In the genomic region with DNA sequence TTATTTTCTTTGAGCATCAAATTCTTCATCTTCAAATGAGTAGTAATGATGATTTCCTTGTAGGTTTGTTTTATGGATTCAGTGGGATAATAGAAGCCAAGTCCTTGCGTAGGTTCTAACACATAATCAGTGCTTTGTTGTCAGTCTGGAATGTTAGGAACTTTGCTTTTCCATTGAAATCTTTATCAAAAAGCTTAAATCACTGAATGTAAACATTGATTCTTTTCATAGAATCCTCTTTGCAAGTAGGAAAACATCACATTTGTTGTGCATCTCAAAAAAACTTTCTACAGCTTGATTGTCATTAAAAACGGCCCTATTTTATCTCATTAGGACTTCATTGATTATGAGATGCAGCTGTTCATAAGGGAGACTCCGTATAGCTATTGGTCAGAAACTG, we compare ENCODE assay signal across 23 cellular contexts.
"Had no signal": no experiment of that assay in that cellular context is flagged by ENCODE, and none has a peak within 500 bp of the region (broad histone marks: within the 10 kb centered on the region; RNA-seq: fewer than 3 reads in every experiment).

No MANE protein-coding gene starts in this region.

- H3K4me1 ChIP-seq: colonic mucosa, esophagus muscularis mucosa, foreskin keratinocyte, gastrocnemius medialis, heart right ventricle, left lung, lower lobe of right lung had no signal

- H3K4me3 Mint-ChIP-seq: dendritic cell treated with granulocyte-macrophage colony-stimulating factor and Interleukin-4, amounts not matched to agents 40 ng/mL and 50 ng/mL, for 4 days; effector memory CD8-positive, alpha-beta T cell; mesothelial cell of epicardium; naive B cell had no signal

- H3K27ac Mint-ChIP-seq: dendritic cell treated with granulocyte-macrophage colony-stimulating factor and Interleukin-4, amounts not matched to agents 40 ng/mL and 50 ng/mL, for 4 days; effector memory CD8-positive, alpha-beta T cell; mesothelial cell of epicardium; naive B cell had no signal

- DNase-seq: colonic mucosa; cortex of kidney; effector CD8-positive, alpha-beta T cell; effector memory CD8-positive, alpha-beta T cell; foreskin keratinocyte; gastrocnemius medialis; glutamatergic neuron; head of caudate nucleus; heart right ventricle; hippocampal formation; left cardiac atrium; left lung; left ventricle myocardium superior; lower lobe of right lung; mesenchymal stem cell; mucosa of descending colon; naive B cell had no signal

- FAIRE-seq: endothelial cell of umbilical vein, islet of Langerhans, keratinocyte had no signal

- H3K27ac ChIP-seq: colonic mucosa, esophagus muscularis mucosa, foreskin keratinocyte, gastrocnemius medialis, heart right ventricle, left lung, lower lobe of right lung had no signal

- H3K36me3 Mint-ChIP-seq: mesothelial cell of epicardium, naive B cell had no signal

- H3K9me3 Mint-ChIP-seq: dendritic cell treated with granulocyte-macrophage colony-stimulating factor and Interleukin-4, amounts not matched to agents 40 ng/mL and 50 ng/mL, for 4 days; mesothelial cell of epicardium had no signal

- H3K4me3 ChIP-seq: colonic mucosa, esophagus muscularis mucosa, gastrocnemius medialis, heart right ventricle, left lung, lower lobe of right lung, mucosa of descending colon had no signal

- H3K27me3 Mint-ChIP-seq: dendritic cell treated with granulocyte-macrophage colony-stimulating factor and Interleukin-4, amounts not matched to agents 40 ng/mL and 50 ng/mL, for 4 days; effector memory CD8-positive, alpha-beta T cell; naive B cell had no signal

- H3K9me3 ChIP-seq: colonic mucosa, esophagus muscularis mucosa, gastrocnemius medialis, left lung, lower lobe of right lung had no signal

- H3K4me1 Mint-ChIP-seq: mesothelial cell of epicardium, naive B cell had no signal

- ATAC-seq: effector memory CD8-positive, alpha-beta T cell; foreskin keratinocyte; gastrocnemius medialis; heart right ventricle; left cardiac atrium; left lung; left ventricle myocardium superior; lower lobe of right lung; mucosa of descending colon had no signal

- H3K27me3 ChIP-seq: colonic mucosa, esophagus muscularis mucosa, foreskin keratinocyte, gastrocnemius medialis, heart right ventricle, left lung had no signal

- H3K36me3 ChIP-seq: colonic mucosa, esophagus muscularis mucosa, gastrocnemius medialis, heart right ventricle, left lung, lower lobe of right lung had no signal
